Comparison of ENCODE assay signal across 7 cellular contexts in the genomic region with DNA sequence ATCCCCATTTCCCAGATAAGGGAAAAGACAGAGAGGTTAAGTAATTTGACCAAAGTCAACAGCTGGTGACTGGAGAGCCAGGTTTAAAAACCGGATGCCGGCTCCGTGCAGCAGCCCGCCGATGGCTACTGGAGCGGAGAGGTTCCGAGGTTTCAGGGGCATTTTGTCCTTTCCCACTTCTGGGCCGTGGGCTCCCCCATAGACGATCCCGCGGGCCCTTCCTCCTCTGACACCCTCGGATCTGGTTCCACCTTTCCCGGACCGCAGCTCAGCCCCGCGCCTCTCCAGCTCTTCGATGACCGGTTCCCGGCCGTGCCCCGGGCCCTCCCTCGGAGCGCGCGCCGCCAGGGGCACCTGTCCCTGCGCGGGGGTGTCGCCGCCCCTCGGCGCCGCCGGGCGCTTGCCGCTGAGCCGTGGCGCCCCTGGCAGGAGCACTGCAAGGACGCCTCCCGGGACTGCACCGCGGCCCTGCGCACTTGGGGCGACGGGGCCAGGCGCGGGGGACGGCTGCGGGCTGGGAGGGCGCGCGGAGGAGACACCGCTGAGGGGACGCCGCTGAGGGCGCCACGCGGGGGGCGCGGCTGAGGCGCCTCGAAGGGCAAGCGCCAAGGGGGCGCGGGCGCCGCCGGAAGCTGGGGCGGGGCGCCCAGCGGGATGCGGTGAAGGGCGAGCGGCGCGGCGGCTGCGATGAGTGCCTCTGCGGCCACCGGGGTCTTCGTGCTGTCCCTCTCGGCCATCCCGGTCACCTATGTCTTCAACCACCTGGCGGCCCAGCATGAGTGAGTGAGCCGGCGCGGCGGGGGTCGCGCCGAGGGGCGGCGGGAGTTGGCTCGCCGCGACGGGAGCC. TPM values are rescaled to one million over a fixed set of nuclear protein-coding genes. Genes with fewer than 3 reads are reported as not detected.
A peak's percentile ranks its signal among the peaks of the same experiment; 100 is the strongest.
DNase-seq lines count a peak whose midpoint lies in the region; ATAC-seq, FAIRE-seq and TF ChIP-seq lines count a peak whose summit lies in the region.

A gene (plus strand): TSS at position 652 of the 847 bp plus-strand sequence. CDS start 36 bp downstream, at position 688.

- H3K4me3 ChIP-seq in pancreas: peak within 1 kb of the TSS; percentile 9 to 55 (median 34)

- ATAC-seq in HG03064 (IDR thresholded peaks at IDR 0.05; ENCODE audit: low read depth, unreplicated experiment) (peak; percentile 51), pancreas (peak in 3 of 4 donors; percentile 22 to 55 (median 49)), sciatic nerve (no peak)

- H3K27ac ChIP-seq in pancreas: peak within 1 kb of the TSS in 2 of 4 donors; percentile 39 to 52

- peaks cover 12% of the 10 kb centered on the region for H3K36me3 Mint-ChIP-seq in activated T-helper 1 cell treated with anti-CD3 and anti-CD28 coated beads, Interleukin-12 subunit alpha, Interleukin-12 subunit beta, Interleukin-2, Interleukin-4 antibody, amounts not matched to agents 30 ng/mL and 10 ng/mL and 1 ng/mL, durations not matched to agents 14 hours and 24 hours and 36 hours (ENCODE audit: low read depth)
- H3K36me3 Mint-ChIP-seq in glutamatergic neuron (ENCODE audit: unreplicated experiment): peaks cover 9% of the 10 kb centered on the region

- H3K36me3 ChIP-seq in pancreas: no peaks in the 10 kb centered on the region

- H3K4me1 Mint-ChIP-seq in activated T-helper 1 cell treated with anti-CD3 and anti-CD28 coated beads, Interleukin-12 subunit alpha, Interleukin-12 subunit beta, Interleukin-2, Interleukin-4 antibody, amounts not matched to agents 30 ng/mL and 10 ng/mL and 1 ng/mL, durations not matched to agents 14 hours and 24 hours and 36 hours (ENCODE audit: low read depth): peaks cover 41% of the 10 kb centered on the region
- H3K4me1 Mint-ChIP-seq in glutamatergic neuron (ENCODE audit: low read depth, unreplicated experiment): peaks cover 7% of the 10 kb centered on the region

- DNase-seq in GM12891 (ENCODE audit: insufficient read length, low spot score): peak; percentile 52
- DNase-seq in activated T-helper 1 cell treated with anti-CD3 and anti-CD28 coated beads, Interleukin-12 subunit alpha, Interleukin-12 subunit beta, Interleukin-2, Interleukin-4 antibody, amounts not matched to agents 30 ng/mL and 10 ng/mL and 1 ng/mL, durations not matched to agents 14 hours and 24 hours and 36 hours (ENCODE audit: low spot score): peak; percentile 23
- DNase-seq in glutamatergic neuron: peak; percentile 52
- DNase-seq in pancreas: peak in 2 of 6 donors; percentile 40 to 66
- DNase-seq in sciatic nerve (ENCODE audit: low spot score): no peak
- DNase-seq in NCI-H187 (lab: John Stamatoyannopoulos, UW): no peak

- WGBS in pancreas, 2 donors: 1 to 2% methylated on average over 52 to 97 of the region's 97 CpGs

- TF ChIP-seq CTCF in glutamatergic neuron (IDR thresholded peaks at IDR 0.05; ENCODE audit: partially characterized antibody, unreplicated experiment) (no peak), pancreas (IDR thresholded peaks at IDR 0.05) (no peak)

- H3K9me3 Mint-ChIP-seq in activated T-helper 1 cell treated with anti-CD3 and anti-CD28 coated beads, Interleukin-12 subunit alpha, Interleukin-12 subunit beta, Interleukin-2, Interleukin-4 antibody, amounts not matched to agents 30 ng/mL and 10 ng/mL and 1 ng/mL, durations not matched to agents 14 hours and 24 hours and 36 hours: no peaks in the 10 kb centered on the region
- H3K9me3 Mint-ChIP-seq in glutamatergic neuron (ENCODE audit: unreplicated experiment): peaks cover 5% of the 10 kb centered on the region

- H3K27ac Mint-ChIP-seq in activated T-helper 1 cell treated with anti-CD3 and anti-CD28 coated beads, Interleukin-12 subunit alpha, Interleukin-12 subunit beta, Interleukin-2, Interleukin-4 antibody, amounts not matched to agents 30 ng/mL and 10 ng/mL and 1 ng/mL, durations not matched to agents 14 hours and 24 hours and 36 hours: peak within 1 kb of the TSS; percentile 86
- peak within 1 kb of the TSS; percentile 25 for H3K27ac Mint-ChIP-seq in glutamatergic neuron (ENCODE audit: unreplicated experiment)

- peak; percentile 88 for FAIRE-seq in GM12891 (lab: Jason Lieb, UNC)
- no peak for FAIRE-seq in pancreas (lab: Jason Lieb, UNC)

- H3K4me3 Mint-ChIP-seq in activated T-helper 1 cell treated with anti-CD3 and anti-CD28 coated beads, Interleukin-12 subunit alpha, Interleukin-12 subunit beta, Interleukin-2, Interleukin-4 antibody, amounts not matched to agents 30 ng/mL and 10 ng/mL and 1 ng/mL, durations not matched to agents 14 hours and 24 hours and 36 hours: peak within 1 kb of the TSS; percentile 94
- peak within 1 kb of the TSS; percentile 71 for H3K4me3 Mint-ChIP-seq in glutamatergic neuron (ENCODE audit: unreplicated experiment)

- no peak for TF ChIP-seq POLR2A in GM12891 (IDR thresholded peaks at IDR 0.05; ENCODE audit: low read depth, low read length)

- H3K27me3 ChIP-seq in pancreas: peaks cover 0 to 7% (median 0%) of the 10 kb centered on the region in 4 donors

- H3K4me1 ChIP-seq in pancreas: peaks cover 0 to 4% (median 3%) of the 10 kb centered on the region in 3 donors

- intact Hi-C loops in activated T-helper 1 cell treated with anti-CD3 and anti-CD28 coated beads, Interleukin-12 subunit alpha, Interleukin-12 subunit beta, Interleukin-2, Interleukin-4 antibody, amounts not matched to agents 30 ng/mL and 10 ng/mL and 1 ng/mL, durations not matched to agents 14 hours and 24 hours and 36 hours (cut with micrococcal nuclease): loop anchor here (1.0 to 2.0 kb wide), 2 partner anchors 92 to 96 kb away; a partner anchor contains a TSS
- intact Hi-C loops in pancreas (cut with DNase I) (no loop called here), sciatic nerve (cut with DNase I) (no loop called here)

- peaks cover 15% of the 10 kb centered on the region for H3K27me3 Mint-ChIP-seq in activated T-helper 1 cell treated with anti-CD3 and anti-CD28 coated beads, Interleukin-12 subunit alpha, Interleukin-12 subunit beta, Interleukin-2, Interleukin-4 antibody, amounts not matched to agents 30 ng/mL and 10 ng/mL and 1 ng/mL, durations not matched to agents 14 hours and 24 hours and 36 hours (ENCODE audit: insufficient read depth)
- H3K27me3 Mint-ChIP-seq in glutamatergic neuron (ENCODE audit: unreplicated experiment): peaks cover 33% of the 10 kb centered on the region

- no peaks in the 10 kb centered on the region for H3K9me3 ChIP-seq in pancreas

TF ChIP-seq in GM12891, 5 proteins besides CTCF, POLR2A, EP300 and RAD21:
- TF ChIP-seq TAF1 (IDR thresholded peaks at IDR 0.05; ENCODE audit: low read depth, low read length): no peak
- no peak for TF ChIP-seq PAX5 (IDR thresholded peaks at IDR 0.05; ENCODE audit: insufficient read depth, low read length, severe bottlenecking)
- no peak for TF ChIP-seq POU2F2 (IDR thresholded peaks at IDR 0.05; ENCODE audit: low read depth, low read length)
- no peak for TF ChIP-seq POLR2AphosphoS5 (IDR thresholded peaks at IDR 0.05; ENCODE audit: low read depth, low read length)
- no peak; the same call in 1 of the 2 replicates for TF ChIP-seq SPI1 (IDR thresholded peaks at IDR 0.05; ENCODE audit: low read depth, low read length)

RNA-seq across cellular contexts. Expression of the gene that starts here (rescaled TPM):
- 0.99 TPM for polyA plus RNA-seq in GM12891 (2012; ENCODE audit: low read depth, missing spikeins)
- total RNA-seq in activated T-helper 1 cell treated with anti-CD3 and anti-CD28 coated beads, Interleukin-12 subunit alpha, Interleukin-12 subunit beta, Interleukin-2, Interleukin-4 antibody, amounts not matched to agents 30 ng/mL and 10 ng/mL and 1 ng/mL, durations not matched to agents 14 hours and 24 hours and 36 hours: 4.5 and 5.2 TPM in 2 replicates
- total RNA-seq in glutamatergic neuron (ENCODE audit: unreplicated experiment) (not detected), pancreas (1 to 10 TPM in 3 of 6 donors, under 1 TPM in 3; 0.19 to 6.0 (median 0.99) TPM), sciatic nerve (7.8 TPM)
- polyA plus RNA-seq in pancreas: 1 to 10 TPM in 1 of 2 donors, under 1 TPM in 1; 0.87 to 2.2 TPM

Comparison
In these comparisons a context has a peak if more than half of its experiments do, and no peak if none do; other contexts are left out.
1. Peak in DNase-seq in glutamatergic neuron; RNA of the gene not detected or under 1 TPM.
2. DNase-seq: peak in GM12891 (single experiment) and activated T-helper 1 cell treated with anti-CD3 and anti-CD28 coated beads, Interleukin-12 subunit alpha, Interleukin-12 subunit beta, Interleukin-2, Interleukin-4 antibody, amounts not matched to agents 30 ng/mL and 10 ng/mL and 1 ng/mL, durations not matched to agents 14 hours and 24 hours and 36 hours (single experiment); none in sciatic nerve (single experiment) and NCI-H187 (0 of 2).